In the genomic region with DNA sequence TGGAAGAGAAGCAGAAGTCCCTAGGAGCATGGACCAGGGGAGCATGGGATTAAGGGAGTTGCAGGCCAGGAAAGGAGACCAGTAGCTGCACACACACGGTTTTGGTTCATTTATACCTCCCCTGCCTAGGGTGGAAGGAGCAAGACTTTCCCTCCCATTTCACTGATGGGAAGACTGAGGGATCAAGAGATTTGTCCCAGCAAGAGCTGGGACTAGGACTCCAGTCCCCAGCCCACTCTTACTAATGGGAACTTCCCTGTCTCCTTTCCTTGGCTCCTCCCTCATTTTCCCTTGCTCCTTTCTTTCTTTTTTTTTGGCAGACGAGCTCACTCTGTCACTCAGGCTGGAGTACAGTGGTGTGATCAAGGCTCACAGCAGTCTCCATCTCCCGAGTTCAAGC, we compare ENCODE assay signal across 11 cellular contexts. TPM values are rescaled to one million over a fixed set of nuclear protein-coding genes. Genes with fewer than 3 reads are reported as not detected.
DNase-seq lines count a peak whose midpoint lies in the region; ATAC-seq, FAIRE-seq and TF ChIP-seq lines count a peak whose summit lies in the region.
"Had no signal": no experiment of that assay in that cellular context is flagged by ENCODE, and none has a peak within 500 bp of the region (broad histone marks: within the 10 kb centered on the region; RNA-seq: fewer than 3 reads in every experiment).

No MANE protein-coding gene starts in this region.

- no TSS peak for BruUV-seq in HCT116 (replicated peaks; lab: Mats Ljungman, UMichigan)

- H2BK20ac ChIP-seq in H1 (ENCODE audit: low read length), result no peak overlapping the region

- WGBS in H1 (ENCODE audit: extremely low coverage in 1 of 2, insufficient coverage in 1 of 2, insufficient read length in 1 of 2, insufficient replicate concordance in 2 of 2, low coverage in 1 of 2, low lambda C conversion rate in 2 of 2, missing lambda C conversion rate in 1 of 2), 2 experiments, result 83% methylated on average over 3 of the region's 3 CpGs; no CpG with 5 or more reads in 1 of the 2 experiments
- 74% methylated on average over 3 of the region's 3 CpGs for WGBS in hepatocyte (ENCODE audit: low lambda C conversion rate, missing lambda C conversion rate)

- ATAC-seq in HCT116 (no peak), GM19467 (IDR thresholded peaks at IDR 0.05; ENCODE audit: unreplicated experiment) (no peak), GM21576 (IDR thresholded peaks at IDR 0.05; ENCODE audit: unreplicated experiment) (no peak)

- no peak for TF ChIP-seq RAD21 in HCT116 (IDR thresholded peaks at IDR 0.05; ENCODE audit: low read depth)
- TF ChIP-seq RAD21 in H1 (IDR thresholded peaks at IDR 0.05 in 1 of 2, conservative IDR thresholded peaks at IDR 0.05 in 1 of 2; ENCODE audit: low read depth in 2 of 2, low read length in 2 of 2), result no peak

- H3K23ac ChIP-seq in H1 (ENCODE audit: insufficient read length), result no peak overlapping the region

- H3K27me3 ChIP-seq in HCT116 (ENCODE audit: insufficient read depth, low read length) (no peaks in the 10 kb centered on the region), H1 (replicated peaks in 1 of 4; ENCODE audit: control insufficient read depth in 3 of 4, extremely low read depth in 1 of 4, insufficient read depth in 3 of 4, low read length in 3 of 4) (no peaks in the 10 kb centered on the region), osteoblast (ENCODE audit: insufficient read depth, low read length) (no peaks in the 10 kb centered on the region), hepatocyte (no peaks in the 10 kb centered on the region)
- H3K27me3 ChIP-seq: heart left ventricle had no signal

- H3K4me3 ChIP-seq in HCT116 (replicated peaks in 1 of 2; ENCODE audit: low read depth in 1 of 2, low read length in 2 of 2) (no peak overlapping the region), H1 (ENCODE audit: extremely low read depth in 1 of 4, insufficient read depth in 2 of 4, low read depth in 3 of 4, low read length in 4 of 4) (no peak overlapping the region), osteoblast (ENCODE audit: insufficient read depth, low read length) (no peak overlapping the region), hepatocyte (no peak overlapping the region)
- H3K4me3 ChIP-seq: lung had no signal

- H3K56ac ChIP-seq in H1 (replicated peaks; ENCODE audit: insufficient read length, low read depth, low read length), result no peak overlapping the region

- H3K4me2 ChIP-seq in HCT116 (ENCODE audit: low read length) (peak overlapping the region; percentile 98), H1 (ENCODE audit: insufficient read depth in 1 of 2, low read depth in 2 of 2, low read length in 2 of 2) (no peak overlapping the region), osteoblast (ENCODE audit: insufficient read depth, low read length) (no peak overlapping the region), hepatocyte (no peak overlapping the region)

- no peak overlapping the region; the same call in 1 of the 2 replicates for H3K18ac ChIP-seq in H1 (ENCODE audit: extremely low read depth, low read length)

- H3K36me3 Mint-ChIP-seq in CD14-positive monocyte, result no peaks in the 10 kb centered on the region

- no peak overlapping the region for H4K5ac ChIP-seq in H1 (ENCODE audit: insufficient read length, low read depth, low read length)

- H4K8ac ChIP-seq in H1 (ENCODE audit: extremely low read depth, insufficient read depth, low read length), result no peak overlapping the region

- H3K4me1 Mint-ChIP-seq in CD14-positive monocyte, result peaks cover 60% of the 10 kb centered on the region

- POLR2A ChIA-PET in HCT116 (lab: Charles Lee) (interaction anchor here (1.0 to 2.4 kb wide), 4 partner anchors 17 to 362 kb away, joined by 3 to 9 read pairs (median 3); a partner anchor contains a TSS), H1 (lab: Charles Lee; ENCODE audit: partially characterized antibody) (interaction anchor here (1.2 to 17.2 kb wide), 10 partner anchors 10 to 173 kb away, joined by 3 to 214 read pairs (median 10); a partner anchor contains a TSS)

- H2BK15ac ChIP-seq in H1 (ENCODE audit: low read length), result no peak overlapping the region

- H3K4me3 Mint-ChIP-seq in CD14-positive monocyte, result peak overlapping the region; percentile 18 to 74

- no peak overlapping the region for H2BK12ac ChIP-seq in H1 (ENCODE audit: low read depth, low read length)

- TF ChIP-seq CTCF in CD14-positive monocyte (IDR thresholded peaks at IDR 0.05) (no peak), HCT116 (IDR thresholded peaks at IDR 0.05 in 2 of 3, conservative IDR thresholded peaks at IDR 0.05 in 1 of 3; ENCODE audit: borderline replicate concordance in 1 of 3, insufficient read depth in 1 of 3, low read depth in 2 of 3, low read length in 2 of 3) (no peak), H1 (IDR thresholded peaks at IDR 0.05; ENCODE audit: control extremely low read depth in 1 of 3, insufficient read depth in 1 of 3, low read depth in 1 of 3, low read length in 3 of 3) (no peak), osteoblast (IDR thresholded peaks at IDR 0.05; ENCODE audit: extremely low read depth, low read depth, low read length) (no peak), hepatocyte (IDR thresholded peaks at IDR 0.05; ENCODE audit: poor library complexity) (no peak)

- H3K9me2 ChIP-seq in HCT116 (ENCODE audit: insufficient read depth) (no peaks in the 10 kb centered on the region), hepatocyte (replicated peaks; ENCODE audit: insufficient read depth) (no peaks in the 10 kb centered on the region)

- no peaks in the 10 kb centered on the region for H3K9me3 ChIP-seq in HCT116 (ENCODE audit: control insufficient read depth in 1 of 2, insufficient read depth in 1 of 2, low read depth in 1 of 2, low read length in 2 of 2)
- H3K9me3 ChIP-seq in H1 (ENCODE audit: insufficient read depth in 2 of 2, low read depth in 1 of 2, low read length in 1 of 2), result no peaks in the 10 kb centered on the region
- H3K9me3 ChIP-seq in osteoblast (ENCODE audit: low read depth, low read length), result no peaks in the 10 kb centered on the region
- H3K9me3 ChIP-seq in hepatocyte (ENCODE audit: low read depth), result no peaks in the 10 kb centered on the region
- H3K9me3 ChIP-seq: heart left ventricle had no signal

- peaks cover 49% of the 10 kb centered on the region for H3K79me2 ChIP-seq in HCT116 (ENCODE audit: insufficient read depth, low read length)
- H3K79me2 ChIP-seq in H1 (ENCODE audit: control insufficient read depth in 1 of 2, insufficient read depth in 2 of 2, low read length in 2 of 2), result peaks cover 0 to 34% of the 10 kb centered on the region in 2 experiments; a peak in 2 of 4 replicates
- no peaks in the 10 kb centered on the region for H3K79me2 ChIP-seq in osteoblast (ENCODE audit: insufficient read depth, low read length)
- H3K79me2 ChIP-seq in hepatocyte, result peaks cover 3% of the 10 kb centered on the region

- H4K91ac ChIP-seq in H1 (replicated peaks; ENCODE audit: insufficient read length, low read length), result no peak overlapping the region

- peaks cover 2% of the 10 kb centered on the region; the same call in 1 of the 2 replicates for H3K23me2 ChIP-seq in H1 (ENCODE audit: low read depth, low read length)

- CTCF ChIA-PET in HCT116 (lab: Charles Lee), result interaction anchor here (1.3 kb wide), 1 partner anchor 103 kb away, joined by 3 read pairs; no protein-coding TSS in a partner anchor
- CTCF ChIA-PET in H1 (lab: Charles Lee; ENCODE audit: partially characterized antibody), result interaction anchor here (0.7 to 2.2 kb wide), 9 partner anchors 9 to 465 kb away, joined by 3 to 11 read pairs (median 5); no protein-coding TSS in a partner anchor

- H3K27ac ChIP-seq in HCT116 (ENCODE audit: low read depth, low read length), result peak overlapping the region; percentile 99
- H3K27ac ChIP-seq in H1 (ENCODE audit: low read depth, low read length), result no peak overlapping the region
- no peak overlapping the region for H3K27ac ChIP-seq in osteoblast (ENCODE audit: low read depth, low read length)
- H3K27ac ChIP-seq in hepatocyte, result no peak overlapping the region

- H3K4me1 ChIP-seq in HCT116 (ENCODE audit: control insufficient read depth in 1 of 2, insufficient read depth in 2 of 2, low read length in 2 of 2) (peaks cover 53 to 72% of the 10 kb centered on the region in 2 experiments), H1 (replicated peaks in 1 of 4; ENCODE audit: control insufficient read depth in 3 of 4, insufficient read depth in 4 of 4, low read length in 3 of 4) (peaks cover 0 to 3% (median 1%) of the 10 kb centered on the region in 4 experiments; a peak in 3 of 7 replicates), osteoblast (ENCODE audit: insufficient read depth, low read length) (peaks cover 10% of the 10 kb centered on the region), hepatocyte (ENCODE audit: insufficient read depth) (peaks cover 10% of the 10 kb centered on the region)

- no peak overlapping the region for H2AFZ ChIP-seq in HCT116 (ENCODE audit: low read depth, low read length, poor library complexity, severe bottlenecking)
- H2AFZ ChIP-seq in H1 (ENCODE audit: low read length), result no peak overlapping the region
- H2AFZ ChIP-seq in osteoblast (ENCODE audit: low read length), result peak overlapping the region; percentile 41
- no peak overlapping the region for H2AFZ ChIP-seq in hepatocyte

- intact Hi-C loops in CD14-positive monocyte (cut with micrococcal nuclease) (no loop called here), HCT116 (cut with micrococcal nuclease) (no loop called here)

- RAD21 ChIA-PET in HCT116 (lab: Charles Lee; ENCODE audit: low non-redundant PET in 1 of 2, low total read pairs in 2 of 2, uncharacterized antibody in 2 of 2, unreplicated experiment in 2 of 2), result interaction anchor here in 1 of 2 experiments (1.5 kb wide), 1 partner anchor 17 kb away, joined by 3 read pairs; no protein-coding TSS in a partner anchor

- H3K4ac ChIP-seq in H1 (replicated peaks; ENCODE audit: insufficient read length, low read depth, low read length), result no peak overlapping the region

- no peak for TF ChIP-seq POLR2A in HCT116 (IDR thresholded peaks at IDR 0.05; ENCODE audit: borderline replicate concordance, extremely low read depth, insufficient read depth, insufficient read length)
- TF ChIP-seq POLR2A in H1 (IDR thresholded peaks at IDR 0.05; ENCODE audit: control extremely low read depth in 1 of 2, low read depth in 2 of 2, low read length in 2 of 2), result no peak

- H4K20me1 ChIP-seq in HCT116 (ENCODE audit: insufficient read depth) (no peaks in the 10 kb centered on the region), H1 (replicated peaks in 1 of 2; ENCODE audit: control insufficient read depth in 1 of 2, insufficient read depth in 2 of 2, low read length in 2 of 2) (peaks cover 4 to 7% of the 10 kb centered on the region in 2 experiments), osteoblast (ENCODE audit: insufficient read depth, low read length) (no peaks in the 10 kb centered on the region), hepatocyte (ENCODE audit: insufficient read depth, poor library complexity, severe bottlenecking) (no peaks in the 10 kb centered on the region)

- FAIRE-seq in H1 (lab: Jason Lieb, UNC), result no peak

- H2BK120ac ChIP-seq in H1 (replicated peaks; ENCODE audit: low read depth, low read length), result no peak overlapping the region

- H3K27ac Mint-ChIP-seq in CD14-positive monocyte, result peak overlapping the region; percentile 13 to 87 (median 75)

- peaks cover 2% of the 10 kb centered on the region; the same call in 1 of the 2 replicates for H3K79me1 ChIP-seq in H1 (ENCODE audit: low read depth, low read length)

- 0 out of 2 replicates have a peak overlapping the region, but pooled peaks have one; percentile 7 for H2BK5ac ChIP-seq in H1 (ENCODE audit: low read depth, low read length)

- no peaks in the 10 kb centered on the region for H3K27me3 Mint-ChIP-seq in CD14-positive monocyte (ENCODE audit: low read depth in 3 of 3)

- H2AK5ac ChIP-seq in H1 (ENCODE audit: low read depth, low read length), result no peak overlapping the region

- H3K9ac ChIP-seq in HCT116 (ENCODE audit: low read length) (peak overlapping the region; percentile 85), H1 (replicated peaks in 1 of 4; ENCODE audit: extremely low read depth in 1 of 4, low read depth in 3 of 4, low read length in 3 of 4) (no peak overlapping the region)

- no peak overlapping the region for H3K14ac ChIP-seq in H1 (ENCODE audit: insufficient read length)

- H3K36me3 ChIP-seq in HCT116 (ENCODE audit: control insufficient read depth in 1 of 2, insufficient read depth in 2 of 2, low read length in 2 of 2) (peaks cover 2 to 16% of the 10 kb centered on the region in 2 experiments; a peak in 3 of 4 replicates), H1 (ENCODE audit: control insufficient read depth in 2 of 4, insufficient read depth in 4 of 4, low read length in 3 of 4) (peaks cover 0 to 32% (median 14%) of the 10 kb centered on the region in 4 experiments; a peak in 6 of 8 replicates), osteoblast (ENCODE audit: insufficient read depth, low read length) (no peaks in the 10 kb centered on the region), hepatocyte (replicated peaks; ENCODE audit: insufficient read depth, low read depth) (no peaks in the 10 kb centered on the region)
- H3K36me3 ChIP-seq: heart left ventricle had no signal

- TF ChIP-seq EP300 in H1 (IDR thresholded peaks at IDR 0.05; ENCODE audit: borderline replicate concordance in 1 of 2, low read depth in 2 of 2, low read length in 2 of 2), result no peak

- DNase-seq in CD14-positive monocyte (ENCODE audit: low spot score) (no peak), HCT116 (ENCODE audit: low read depth, low spot score) (no peak), H1 (ENCODE audit: low read depth in 1 of 2, low spot score in 2 of 2) (no peak), osteoblast (ENCODE audit: insufficient read length, low spot score, missing footprints) (peak; percentile 81), hepatocyte (ENCODE audit: low spot score) (no peak)

- H3K9me3 Mint-ChIP-seq in CD14-positive monocyte, result peaks cover 0 to 2% (median 0%) of the 10 kb centered on the region in 7 donors

RNA-seq across cellular contexts. Expression of a gene that starts 13.0 kb away (rescaled TPM):
- under 1 TPM; 0.11 to 0.63 TPM for polyA plus RNA-seq in CD14-positive monocyte
- 118 TPM for total RNA-seq in HCT116 (2021; ENCODE audit: unreplicated experiment)
- polyA plus RNA-seq in HCT116 (2012), result 150 and 159 TPM in 2 replicates
- total RNA-seq in H1 (2021; fragmentation: NEBNext Ultra II Directional; extraction: Animal tissue kit (Norgen Biotek cat#: 25700)), result 85.5 and 89.0 TPM in 2 replicates
- polyA plus RNA-seq in H1 (2011; rRNA removed), result 156 and 192 TPM in 2 replicates
- 97.5 TPM for polyA plus RNA-seq in H1 (2011; cell fraction: cytosol; rRNA removed)
- 220 TPM for polyA plus RNA-seq in H1 (2011; cell fraction: nucleus; rRNA removed)
- 83.5 to 112 TPM (median 108 TPM) in 4 replicates for polyA plus RNA-seq in H1 (2012, experiment 1 of 2)
- polyA plus RNA-seq in H1 (2012, experiment 2 of 2), result 95.0 TPM
- 112 TPM for polyA plus RNA-seq in H1 (2013, experiment 1 of 2)
- polyA plus RNA-seq in H1 (2013, experiment 2 of 2), result 115 TPM
- 117 and 161 TPM in 2 replicates for polyA minus RNA-seq in H1 (2011; rRNA and poly(A)+ RNA removed)
- 49.3 TPM for polyA minus RNA-seq in H1 (2011; cell fraction: cytosol; rRNA and poly(A)+ RNA removed)
- 76.1 TPM for polyA minus RNA-seq in H1 (2011; cell fraction: nucleus; rRNA and poly(A)+ RNA removed)
- total RNA-seq in osteoblast, result under 0.01 and 0.36 TPM in 2 replicates
- 21.7 and 28.6 TPM in 2 replicates for total RNA-seq in hepatocyte
- 28.4 and 30.0 TPM in 2 replicates for polyA plus RNA-seq in hepatocyte
- total RNA-seq: Right ventricle myocardium superior had no signal

RNA-seq across cellular contexts. Expression of a gene that starts 20.5 kb away (rescaled TPM):
- polyA plus RNA-seq in CD14-positive monocyte (100 to 1,000 TPM; 108 to 157 TPM), H1 (2011; rRNA removed) (28.7 and 48.7 TPM in 2 replicates), hepatocyte (168 and 188 TPM in 2 replicates)
- total RNA-seq in HCT116 (2021; ENCODE audit: unreplicated experiment) (129 TPM), osteoblast (228 and 255 TPM in 2 replicates), hepatocyte (110 and 147 TPM in 2 replicates)
- 91.0 and 116 TPM in 2 replicates for polyA plus RNA-seq in HCT116 (2012)
- total RNA-seq in H1 (2021; fragmentation: NEBNext Ultra II Directional; extraction: Animal tissue kit (Norgen Biotek cat#: 25700)), result 42.1 and 45.8 TPM in 2 replicates
- 29.1 TPM for polyA plus RNA-seq in H1 (2011; cell fraction: cytosol; rRNA removed)
- polyA plus RNA-seq in H1 (2011; cell fraction: nucleus; rRNA removed), result 46.5 TPM
- polyA plus RNA-seq in H1 (2012, experiment 1 of 2), result 40.7 to 46.5 TPM (median 44.7 TPM) in 4 replicates
- 56.1 TPM for polyA plus RNA-seq in H1 (2012, experiment 2 of 2)
- polyA plus RNA-seq in H1 (2013, experiment 1 of 2), result 75.2 TPM
- polyA plus RNA-seq in H1 (2013, experiment 2 of 2), result 89.3 TPM
- polyA minus RNA-seq in H1 (2011; rRNA and poly(A)+ RNA removed), result 33.4 and 50.9 TPM in 2 replicates
- polyA minus RNA-seq in H1 (2011; cell fraction: cytosol; rRNA and poly(A)+ RNA removed), result 28.5 TPM
- 29.2 TPM for polyA minus RNA-seq in H1 (2011; cell fraction: nucleus; rRNA and poly(A)+ RNA removed)

RNA-seq across cellular contexts. Expression of a gene that starts 21.6 kb away (rescaled TPM):
- polyA plus RNA-seq in CD14-positive monocyte (10 to 100 TPM; 56.4 to 60.6 TPM), H1 (2011; rRNA removed) (5.1 and 9.2 TPM in 2 replicates), hepatocyte (75.2 and 79.8 TPM in 2 replicates)
- total RNA-seq in HCT116 (2021; ENCODE audit: unreplicated experiment) (128 TPM), osteoblast (110 and 121 TPM in 2 replicates), hepatocyte (35.4 and 42.4 TPM in 2 replicates)
- 91.2 and 100 TPM in 2 replicates for polyA plus RNA-seq in HCT116 (2012)
- 6.3 and 6.7 TPM in 2 replicates for total RNA-seq in H1 (2021; fragmentation: NEBNext Ultra II Directional; extraction: Animal tissue kit (Norgen Biotek cat#: 25700))
- polyA plus RNA-seq in H1 (2011; cell fraction: cytosol; rRNA removed), result 4.2 TPM
- polyA plus RNA-seq in H1 (2011; cell fraction: nucleus; rRNA removed), result 7.9 TPM
- 27.4 to 39.4 TPM (median 31.7 TPM) in 4 replicates for polyA plus RNA-seq in H1 (2012, experiment 1 of 2)
- polyA plus RNA-seq in H1 (2012, experiment 2 of 2), result 11.0 TPM
- polyA plus RNA-seq in H1 (2013, experiment 1 of 2), result 11.7 TPM
- polyA plus RNA-seq in H1 (2013, experiment 2 of 2), result 13.4 TPM
- polyA minus RNA-seq in H1 (2011; rRNA and poly(A)+ RNA removed), result 2.2 and 3.2 TPM in 2 replicates
- polyA minus RNA-seq in H1 (2011; cell fraction: cytosol; rRNA and poly(A)+ RNA removed), result 3.6 TPM
- 7.4 TPM for polyA minus RNA-seq in H1 (2011; cell fraction: nucleus; rRNA and poly(A)+ RNA removed)

RNA-seq across cellular contexts. Expression of a gene that starts 51.9 kb away (rescaled TPM):
- polyA plus RNA-seq in CD14-positive monocyte (not detected), H1 (2011; rRNA removed) (23.1 and 38.1 TPM in 2 replicates), hepatocyte (43.6 and 52.2 TPM in 2 replicates)
- total RNA-seq in HCT116 (2021; ENCODE audit: unreplicated experiment) (27.4 TPM), osteoblast (not detected in 2 replicates), hepatocyte (36.3 and 85.7 TPM in 2 replicates)
- 16.5 and 19.9 TPM in 2 replicates for polyA plus RNA-seq in HCT116 (2012)
- total RNA-seq in H1 (2021; fragmentation: NEBNext Ultra II Directional; extraction: Animal tissue kit (Norgen Biotek cat#: 25700)), result 25.5 and 32.5 TPM in 2 replicates
- 30.4 TPM for polyA plus RNA-seq in H1 (2011; cell fraction: cytosol; rRNA removed)
- 49.3 TPM for polyA plus RNA-seq in H1 (2011; cell fraction: nucleus; rRNA removed)
- polyA plus RNA-seq in H1 (2012, experiment 1 of 2), result 22.6 to 29.6 TPM (median 26.3 TPM) in 4 replicates
- polyA plus RNA-seq in H1 (2012, experiment 2 of 2), result 28.8 TPM
- 18.8 TPM for polyA plus RNA-seq in H1 (2013, experiment 1 of 2)
- polyA plus RNA-seq in H1 (2013, experiment 2 of 2), result 18.5 TPM
- 22.1 and 28.7 TPM in 2 replicates for polyA minus RNA-seq in H1 (2011; rRNA and poly(A)+ RNA removed)
- 17.8 TPM for polyA minus RNA-seq in H1 (2011; cell fraction: cytosol; rRNA and poly(A)+ RNA removed)
- polyA minus RNA-seq in H1 (2011; cell fraction: nucleus; rRNA and poly(A)+ RNA removed), result 17.7 TPM
- total RNA-seq: NCI-H460 had no signal

Comparison
In these comparisons a context has a peak if more than half of its experiments do, and no peak if none do; other contexts are left out.
1. RNA of a gene that starts 13.0 kb away (total RNA-seq): 118 TPM in HCT116 (single experiment), 85.5 to 89.0 TPM in H1 and 21.7 to 28.6 TPM in hepatocyte; under 0.01 to 0.36 TPM in osteoblast; every median in the first group is over 10 times any median in the second.